ENCODE assay signal across 12 cellular contexts in genomic region chr9:126151031-126151670, GRCh38.
DNase-seq lines count a peak whose midpoint lies in the region; ATAC-seq and TF ChIP-seq lines count a peak whose summit lies in the region.
"Had no signal": no experiment of that assay in that cellular context is flagged by ENCODE, and none has a peak within 500 bp of the region (broad histone marks: within the 10 kb centered on the region; RNA-seq: fewer than 3 reads in every experiment).

No MANE protein-coding gene starts in this region.

- H3K9me3 ChIP-seq in BE2C, result no peaks in the 10 kb centered on the region
- H3K9me3 ChIP-seq in lower lobe of right lung, result no peaks in the 10 kb centered on the region
- H3K9me3 ChIP-seq: HAP-1 had no signal

- ATAC-seq in lower lobe of right lung (peak; percentile 31 to 39), GM19463 (IDR thresholded peaks at IDR 0.05; ENCODE audit: unreplicated experiment) (no peak), GM19328 (IDR thresholded peaks at IDR 0.05; ENCODE audit: unreplicated experiment) (no peak)

- H3K36me3 ChIP-seq in BE2C (no peaks in the 10 kb centered on the region), lower lobe of right lung (no peaks in the 10 kb centered on the region)
- H3K36me3 ChIP-seq: HAP-1 had no signal

- no peak overlapping the region for H3K27ac ChIP-seq in lower lobe of right lung

- H3K4me1 ChIP-seq in BE2C (peaks cover 18% of the 10 kb centered on the region), lower lobe of right lung (peaks cover 7% of the 10 kb centered on the region)

- intact Hi-C loops in lower lobe of right lung (cut with DNase I), result no loop called here

- TF ChIP-seq CTCF in BE2C (IDR thresholded peaks at IDR 0.05; ENCODE audit: low read depth, low read length) (no peak), lower lobe of right lung (IDR thresholded peaks at IDR 0.05) (no peak)

- H3K27me3 ChIP-seq in BE2C (no peaks in the 10 kb centered on the region), lower lobe of right lung (ENCODE audit: low read depth) (peaks cover 6% of the 10 kb centered on the region)

- peak overlapping the region; percentile 32 for H3K4me3 ChIP-seq in BE2C (ENCODE audit: low read depth, low read length)
- H3K4me3 ChIP-seq in lower lobe of right lung, result peak overlapping the region; percentile 9
- H3K4me3 ChIP-seq: HAP-1 had no signal

- no peak for DNase-seq in BE2C
- peak; percentile 55 to 98 (median 86) for DNase-seq in NCI-H1417 (lab: John Stamatoyannopoulos, UW)
- peak; percentile 17 for DNase-seq in RKO (ENCODE audit: low spot score)
- DNase-seq in lower lobe of right lung, result no peak
- no peak for DNase-seq in stimulated activated CD4-positive, alpha-beta T cell treated with anti-CD3 and anti-CD28 coated beads, Interleukin-2, amount 100 ng/mL, for 24 hours
- no peak for DNase-seq in NK-92 (lab: John Stamatoyannopoulos, UW; ENCODE audit: unreplicated experiment)
- DNase-seq: endodermal cell; stimulated activated CD4-positive, alpha-beta T cell treated with anti-CD3 and anti-CD28 coated beads, Interleukin-1b, Interleukin-23, amount 100 ng/mL, for 48 hours; substantia nigra had no signal

Comparison
In these comparisons a context has a peak if more than half of its experiments do, and no peak if none do; other contexts are left out.
1. DNase-seq: peak in NCI-H1417 (3 of 3) and RKO (single experiment); none in BE2C (single experiment), lower lobe of right lung (single experiment), stimulated activated CD4-positive, alpha-beta T cell treated with anti-CD3 and anti-CD28 coated beads, Interleukin-2, amount 100 ng/mL, for 24 hours (0 of 2) and NK-92 (single experiment).
2. ATAC-seq: peak in lower lobe of right lung (2 of 2); none in GM19463 (single experiment) and GM19328 (single experiment).